Comparison of ENCODE assay signal across 12 cellular contexts in genomic region chr12:4141344-4142270, GRCh38.
A peak's percentile ranks its signal among the peaks of the same experiment; 100 is the strongest.
DNase-seq lines count a peak whose midpoint lies in the region; ATAC-seq, FAIRE-seq and TF ChIP-seq lines count a peak whose summit lies in the region.
"Had no signal": no experiment of that assay in that cellular context is flagged by ENCODE, and none has a peak within 500 bp of the region (broad histone marks: within the 10 kb centered on the region; RNA-seq: fewer than 3 reads in every experiment).

No MANE protein-coding gene starts in this region.

- no peak overlapping the region for H3K23ac ChIP-seq in H1 (ENCODE audit: insufficient read length)

- no peak overlapping the region for H2BK20ac ChIP-seq in H1 (ENCODE audit: low read length)

- dilution Hi-C loops in mammary epithelial cell (cut with HindIII; ENCODE audit: low sequenced_read_pairs), result no loop called here

- no peaks in the 10 kb centered on the region for H3K79me2 ChIP-seq in mammary epithelial cell (ENCODE audit: insufficient read depth, low read length)
- H3K79me2 ChIP-seq in H1 (ENCODE audit: control insufficient read depth in 1 of 2, insufficient read depth in 2 of 2, low read length in 2 of 2), result no peaks in the 10 kb centered on the region

- DNase-seq in MCF 10A (ENCODE audit: unreplicated experiment) (no peak), mammary epithelial cell (no peak), H1 (ENCODE audit: low read depth in 1 of 2, low spot score in 2 of 2) (no peak), GM20000 (ENCODE audit: low spot score) (no peak), NCI-H2196 (lab: John Stamatoyannopoulos, UW; ENCODE audit: unreplicated experiment) (no peak)
- DNase-seq: BE2C, NCI-H2171, pancreas had no signal

- no peak overlapping the region; the same call in 1 of the 2 replicates for H2BK12ac ChIP-seq in H1 (ENCODE audit: low read depth, low read length)

- H4K5ac ChIP-seq in H1 (ENCODE audit: insufficient read length, low read depth, low read length), result no peak overlapping the region

- in situ Hi-C loops in mammary epithelial cell (cut with MboI; ENCODE audit: low sequenced_read_pairs in 2 of 2), result no loop called here

- H2BK15ac ChIP-seq in H1 (ENCODE audit: low read length), result peak overlapping the region; percentile 13; the same call in 1 of the 2 replicates

- CTCF ChIA-PET in MCF 10A (lab: Yijun Ruan, JAX), result interaction anchor here (0.6 to 2.2 kb wide), 5 partner anchors 10 to 256 kb away, joined by 3 to 10 read pairs (median 3); no protein-coding TSS in a partner anchor
- CTCF ChIA-PET in mammary epithelial cell (lab: Charles Lee; ENCODE audit: low non-redundant PET), result no interaction called here
- CTCF ChIA-PET in H1 (lab: Charles Lee; ENCODE audit: partially characterized antibody), result interaction anchor here (0.7 to 2.5 kb wide), 5 partner anchors 10 to 147 kb away, joined by 3 to 10 read pairs (median 7); no protein-coding TSS in a partner anchor

- H4K8ac ChIP-seq in H1 (ENCODE audit: extremely low read depth, insufficient read depth, low read length), result no peak overlapping the region

- H3K9me3 ChIP-seq in mammary epithelial cell (replicated peaks; ENCODE audit: insufficient read depth, low read length) (no peaks in the 10 kb centered on the region), H1 (ENCODE audit: insufficient read depth in 2 of 2, low read depth in 1 of 2, low read length in 1 of 2) (peaks cover 4 to 5% of the 10 kb centered on the region in 2 experiments; a peak in 2 of 4 replicates)
- H3K9me3 ChIP-seq: BE2C, pancreas had no signal

- BruUV-seq in MCF 10A (replicated peaks; lab: Mats Ljungman, UMichigan), result no TSS peak
- no TSS peak for BruUV-seq in mammary epithelial cell (replicated peaks; lab: Mats Ljungman, UMichigan)

- no peak for TF ChIP-seq RAD21 in H1 (IDR thresholded peaks at IDR 0.05 in 1 of 2, conservative IDR thresholded peaks at IDR 0.05 in 1 of 2; ENCODE audit: low read depth in 2 of 2, low read length in 2 of 2)

- no peak overlapping the region for H3K14ac ChIP-seq in H1 (ENCODE audit: insufficient read length)

- H3K4me2 ChIP-seq in mammary epithelial cell (ENCODE audit: insufficient read depth, low read depth, low read length), result no peak overlapping the region
- H3K4me2 ChIP-seq in H1 (ENCODE audit: insufficient read depth in 1 of 2, low read depth in 2 of 2, low read length in 2 of 2), result no peak overlapping the region

- H3K27me3 ChIP-seq in mammary epithelial cell (ENCODE audit: insufficient read depth, low read length) (no peaks in the 10 kb centered on the region), H1 (replicated peaks in 1 of 4; ENCODE audit: control insufficient read depth in 3 of 4, extremely low read depth in 1 of 4, insufficient read depth in 3 of 4, low read length in 3 of 4) (no peaks in the 10 kb centered on the region; a peak in 1 of 7 replicates)
- H3K27me3 ChIP-seq: BE2C, pancreas had no signal

- H2BK120ac ChIP-seq in H1 (replicated peaks; ENCODE audit: low read depth, low read length), result no peak overlapping the region

- POLR2A ChIA-PET in MCF 10A (lab: Yijun Ruan, JAX), result interaction anchor here (0.6 kb wide), 1 partner anchor 260 kb away, joined by 4 read pairs; no protein-coding TSS in a partner anchor
- POLR2A ChIA-PET in H1 (lab: Charles Lee; ENCODE audit: partially characterized antibody), result interaction anchor here (1.1 to 3.3 kb wide), 4 partner anchors 10 to 139 kb away, joined by 3 to 16 read pairs (median 4); partner anchors contain the start of gene CCND2

- H3K4me1 ChIP-seq in mammary epithelial cell (ENCODE audit: insufficient read depth, low read length) (peaks cover 11% of the 10 kb centered on the region), H1 (replicated peaks in 1 of 4; ENCODE audit: control insufficient read depth in 3 of 4, insufficient read depth in 4 of 4, low read length in 3 of 4) (peaks cover 3 to 12% (median 4%) of the 10 kb centered on the region in 4 experiments; a peak in 5 of 7 replicates)
- H3K4me1 ChIP-seq: BE2C, pancreas had no signal

- peak overlapping the region; percentile 83 for H3K4me3 Mint-ChIP-seq in MCF 10A (ENCODE audit: unreplicated experiment)
- peak overlapping the region; percentile 72 for H3K4me3 Mint-ChIP-seq in T-helper 1 cell treated with Interleukin-12 subunit alpha and Interleukin-12 subunit beta and Interleukin-4 antibody, amounts not matched to agents 30 μg/mL and 1 μg/mL, for 36 hours
- peak overlapping the region; percentile 32 for H3K4me3 Mint-ChIP-seq in stimulated activated naive CD8-positive, alpha-beta T cell treated with anti-CD3 and anti-CD28 coated beads, Interleukin-15, Interleukin-2, amounts not matched to agents 100 ng/mL and 50 ng/mL, for 24 hours

- no peaks in the 10 kb centered on the region for H3K23me2 ChIP-seq in H1 (ENCODE audit: low read depth, low read length)

- no peak overlapping the region for H4K91ac ChIP-seq in H1 (replicated peaks; ENCODE audit: insufficient read length, low read length)

- H3K27ac Mint-ChIP-seq in MCF 10A (ENCODE audit: low read depth, unreplicated experiment), result no peak overlapping the region
- peak overlapping the region; percentile 92 for H3K27ac Mint-ChIP-seq in T-helper 1 cell treated with Interleukin-12 subunit alpha and Interleukin-12 subunit beta and Interleukin-4 antibody, amounts not matched to agents 30 μg/mL and 1 μg/mL, for 36 hours
- peak overlapping the region; percentile 96 for H3K27ac Mint-ChIP-seq in stimulated activated naive CD8-positive, alpha-beta T cell treated with anti-CD3 and anti-CD28 coated beads, Interleukin-15, Interleukin-2, amounts not matched to agents 100 ng/mL and 50 ng/mL, for 24 hours

- H3K18ac ChIP-seq in H1 (ENCODE audit: extremely low read depth, low read length), result no peak overlapping the region

- H3K4me1 Mint-ChIP-seq in MCF 10A (ENCODE audit: insufficient read depth, unreplicated experiment), result peaks cover 5% of the 10 kb centered on the region
- H3K4me1 Mint-ChIP-seq in T-helper 1 cell treated with Interleukin-12 subunit alpha and Interleukin-12 subunit beta and Interleukin-4 antibody, amounts not matched to agents 30 μg/mL and 1 μg/mL, for 36 hours (ENCODE audit: low read depth), result peaks cover 79% of the 10 kb centered on the region
- peaks cover 91% of the 10 kb centered on the region for H3K4me1 Mint-ChIP-seq in stimulated activated naive CD8-positive, alpha-beta T cell treated with anti-CD3 and anti-CD28 coated beads, Interleukin-15, Interleukin-2, amounts not matched to agents 100 ng/mL and 50 ng/mL, for 24 hours (ENCODE audit: low read depth)

- intact Hi-C loops in MCF 10A (cut with micrococcal nuclease), result no loop called here
- intact Hi-C loops in mammary epithelial cell (cut with micrococcal nuclease), result loop anchor here (2.0 kb wide), 2 partner anchors 25 to 257 kb away; no protein-coding TSS in a partner anchor

- H3K79me1 ChIP-seq in H1 (ENCODE audit: low read depth, low read length), result no peaks in the 10 kb centered on the region

- no peak overlapping the region for H3K56ac ChIP-seq in H1 (replicated peaks; ENCODE audit: insufficient read length, low read depth, low read length)

- FAIRE-seq in H1 (lab: Jason Lieb, UNC), result no peak
- FAIRE-seq: G401.6, pancreas had no signal

- TF ChIP-seq CTCF in MCF 10A (IDR thresholded peaks at IDR 0.05; ENCODE audit: unreplicated experiment) (no peak), mammary epithelial cell (conservative IDR thresholded peaks at IDR 0.05 in 1 of 2, IDR thresholded peaks at IDR 0.05 in 1 of 2; ENCODE audit: extremely low read depth in 1 of 2, insufficient read depth in 1 of 2, low read depth in 1 of 2, low read length in 2 of 2) (no peak), H1 (IDR thresholded peaks at IDR 0.05; ENCODE audit: control extremely low read depth in 1 of 3, insufficient read depth in 1 of 3, low read depth in 1 of 3, low read length in 3 of 3) (no peak), GM20000 (IDR thresholded peaks at IDR 0.05; ENCODE audit: extremely low read depth, missing control alignments) (no peak)

- H2BK5ac ChIP-seq in H1 (ENCODE audit: low read depth, low read length), result no peak overlapping the region

- H4K20me1 ChIP-seq in mammary epithelial cell (ENCODE audit: insufficient read depth, low read length) (no peaks in the 10 kb centered on the region), H1 (replicated peaks in 1 of 2; ENCODE audit: control insufficient read depth in 1 of 2, insufficient read depth in 2 of 2, low read length in 2 of 2) (no peaks in the 10 kb centered on the region)

- H3K36me3 ChIP-seq in mammary epithelial cell (ENCODE audit: insufficient read depth, low read length), result no peaks in the 10 kb centered on the region
- H3K36me3 ChIP-seq in H1 (ENCODE audit: control insufficient read depth in 2 of 4, insufficient read depth in 4 of 4, low read length in 3 of 4), result no peaks in the 10 kb centered on the region
- H3K36me3 ChIP-seq: BE2C, pancreas had no signal

- 41% methylated on average over 5 of the region's 6 CpGs for WGBS in mammary epithelial cell (ENCODE audit: low coverage, missing lambda C conversion rate)
- WGBS in H1 (ENCODE audit: extremely low coverage in 1 of 2, insufficient coverage in 1 of 2, insufficient read length in 1 of 2, insufficient replicate concordance in 2 of 2, low coverage in 1 of 2, low lambda C conversion rate in 2 of 2, missing lambda C conversion rate in 1 of 2), 2 experiments, result 89% methylated on average over 6 of the region's 6 CpGs; no CpG with 5 or more reads in 1 of the 2 experiments

- H3K27me3 Mint-ChIP-seq in MCF 10A (ENCODE audit: insufficient read depth, unreplicated experiment), result no peaks in the 10 kb centered on the region
- no peaks in the 10 kb centered on the region for H3K27me3 Mint-ChIP-seq in T-helper 1 cell treated with Interleukin-12 subunit alpha and Interleukin-12 subunit beta and Interleukin-4 antibody, amounts not matched to agents 30 μg/mL and 1 μg/mL, for 36 hours (ENCODE audit: low read depth)
- no peaks in the 10 kb centered on the region for H3K27me3 Mint-ChIP-seq in stimulated activated naive CD8-positive, alpha-beta T cell treated with anti-CD3 and anti-CD28 coated beads, Interleukin-15, Interleukin-2, amounts not matched to agents 100 ng/mL and 50 ng/mL, for 24 hours

- no peaks in the 10 kb centered on the region for H3K9me3 Mint-ChIP-seq in MCF 10A (ENCODE audit: unreplicated experiment)
- peaks cover 8% of the 10 kb centered on the region for H3K9me3 Mint-ChIP-seq in T-helper 1 cell treated with Interleukin-12 subunit alpha and Interleukin-12 subunit beta and Interleukin-4 antibody, amounts not matched to agents 30 μg/mL and 1 μg/mL, for 36 hours
- H3K9me3 Mint-ChIP-seq in stimulated activated naive CD8-positive, alpha-beta T cell treated with anti-CD3 and anti-CD28 coated beads, Interleukin-15, Interleukin-2, amounts not matched to agents 100 ng/mL and 50 ng/mL, for 24 hours, result no peaks in the 10 kb centered on the region

- H3K27ac ChIP-seq in mammary epithelial cell (ENCODE audit: insufficient read depth, low read depth, low read length), result no peak overlapping the region
- H3K27ac ChIP-seq in H1 (ENCODE audit: low read depth, low read length), result no peak overlapping the region
- H3K27ac ChIP-seq: pancreas had no signal

- H2AK5ac ChIP-seq in H1 (ENCODE audit: low read depth, low read length), result peak overlapping the region; percentile 29; the same call in 1 of the 2 replicates

- no peak overlapping the region for H3K9ac ChIP-seq in mammary epithelial cell (ENCODE audit: insufficient read depth, low read length)
- no peak overlapping the region for H3K9ac ChIP-seq in H1 (replicated peaks in 1 of 4; ENCODE audit: extremely low read depth in 1 of 4, low read depth in 3 of 4, low read length in 3 of 4)

- no peak for TF ChIP-seq EP300 in H1 (IDR thresholded peaks at IDR 0.05; ENCODE audit: borderline replicate concordance in 1 of 2, low read depth in 2 of 2, low read length in 2 of 2)

- no peak overlapping the region for H3K4me3 ChIP-seq in mammary epithelial cell (replicated peaks in 1 of 3; ENCODE audit: insufficient read depth in 1 of 3, low read depth in 2 of 3, low read length in 3 of 3)
- H3K4me3 ChIP-seq in H1 (ENCODE audit: extremely low read depth in 1 of 4, insufficient read depth in 2 of 4, low read depth in 3 of 4, low read length in 4 of 4), result no peak overlapping the region

- H2AFZ ChIP-seq in mammary epithelial cell (ENCODE audit: low read depth, low read length) (no peak overlapping the region), H1 (ENCODE audit: low read length) (no peak overlapping the region)

- TF ChIP-seq POLR2A in H1 (IDR thresholded peaks at IDR 0.05; ENCODE audit: control extremely low read depth in 1 of 2, low read depth in 2 of 2, low read length in 2 of 2), result no peak

- no peak overlapping the region for H3K4ac ChIP-seq in H1 (replicated peaks; ENCODE audit: insufficient read length, low read depth, low read length)

- no peak for ATAC-seq in HG03521 (IDR thresholded peaks at IDR 0.05; ENCODE audit: unreplicated experiment)

- H3K36me3 Mint-ChIP-seq in MCF 10A (ENCODE audit: insufficient read depth, unreplicated experiment), result no peaks in the 10 kb centered on the region
- peaks cover 3% of the 10 kb centered on the region for H3K36me3 Mint-ChIP-seq in T-helper 1 cell treated with Interleukin-12 subunit alpha and Interleukin-12 subunit beta and Interleukin-4 antibody, amounts not matched to agents 30 μg/mL and 1 μg/mL, for 36 hours (ENCODE audit: low read depth)
- no peaks in the 10 kb centered on the region for H3K36me3 Mint-ChIP-seq in stimulated activated naive CD8-positive, alpha-beta T cell treated with anti-CD3 and anti-CD28 coated beads, Interleukin-15, Interleukin-2, amounts not matched to agents 100 ng/mL and 50 ng/mL, for 24 hours (ENCODE audit: low read depth)

Comparison
In these comparisons a context has a peak if more than half of its experiments do, and no peak if none do; other contexts are left out.
1. H3K4me3 Mint-ChIP-seq: peak in every context shown above with its lines; median percentile 83 in MCF 10A; 72 in T-helper 1 cell treated with Interleukin-12 subunit alpha and Interleukin-12 subunit beta and Interleukin-4 antibody, amounts not matched to agents 30 μg/mL and 1 μg/mL, for 36 hours; 32 in stimulated activated naive CD8-positive, alpha-beta T cell treated with anti-CD3 and anti-CD28 coated beads, Interleukin-15, Interleukin-2, amounts not matched to agents 100 ng/mL and 50 ng/mL, for 24 hours.